ENCODE assay signal across 22 cellular contexts in genomic region chr4:99437686-99438577, GRCh38. TPM values are rescaled to one million over a fixed set of nuclear protein-coding genes. Genes with fewer than 3 reads are reported as not detected.
DNase-seq lines count a peak whose midpoint lies in the region; ATAC-seq and TF ChIP-seq lines count a peak whose summit lies in the region.
"Had no signal": no experiment of that assay in that cellular context is flagged by ENCODE, and none has a peak within 500 bp of the region (broad histone marks: within the 10 kb centered on the region; RNA-seq: fewer than 3 reads in every experiment).

No MANE protein-coding gene starts in this region.

- TF ChIP-seq CTCF in body of pancreas (IDR thresholded peaks at IDR 0.05), result no peak
- no peak for TF ChIP-seq CTCF in lower lobe of right lung (IDR thresholded peaks at IDR 0.05)
- no peak for TF ChIP-seq CTCF in vagina (IDR thresholded peaks at IDR 0.05)
- TF ChIP-seq CTCF in right atrium auricular region (IDR thresholded peaks at IDR 0.05), result no peak

- H3K4me1 ChIP-seq in body of pancreas, result peaks cover 20% of the 10 kb centered on the region
- no peaks in the 10 kb centered on the region for H3K4me1 ChIP-seq in lower lobe of right lung
- H3K4me1 ChIP-seq in vagina, result peaks cover 25% of the 10 kb centered on the region
- H3K4me1 ChIP-seq in right atrium auricular region, result no peaks in the 10 kb centered on the region
- H3K4me1 ChIP-seq: ascending aorta, spleen, tibial artery had no signal

- peak; percentile 72 for ATAC-seq in body of pancreas
- peak; percentile 71 for ATAC-seq in lower lobe of right lung
- ATAC-seq: HCT116; naive thymus-derived CD4-positive, alpha-beta T cell; Panc1 had no signal

- no peaks in the 10 kb centered on the region for H3K9me3 ChIP-seq in body of pancreas
- no peaks in the 10 kb centered on the region for H3K9me3 ChIP-seq in lower lobe of right lung
- no peaks in the 10 kb centered on the region for H3K9me3 ChIP-seq in vagina
- H3K9me3 ChIP-seq in right atrium auricular region, result no peaks in the 10 kb centered on the region
- H3K9me3 ChIP-seq: ascending aorta, spleen, tibial artery had no signal

- intact Hi-C loops in body of pancreas (cut with DNase I), result no loop called here
- intact Hi-C loops in lower lobe of right lung (cut with DNase I), result no loop called here
- intact Hi-C loops in vagina (cut with DNase I), result no loop called here

- H3K27me3 ChIP-seq in body of pancreas, result no peaks in the 10 kb centered on the region
- no peaks in the 10 kb centered on the region for H3K27me3 ChIP-seq in lower lobe of right lung (ENCODE audit: low read depth)
- H3K27me3 ChIP-seq in vagina, result no peaks in the 10 kb centered on the region
- H3K27me3 ChIP-seq in right atrium auricular region, result no peaks in the 10 kb centered on the region
- H3K27me3 ChIP-seq: ascending aorta, spleen, tibial artery had no signal

- H3K27ac ChIP-seq in body of pancreas, result peak overlapping the region in 2 of 4 donors; percentile 7 to 47
- H3K27ac ChIP-seq in lower lobe of right lung, result peak overlapping the region; percentile 25
- H3K27ac ChIP-seq in vagina, result peak overlapping the region; percentile 56
- H3K27ac ChIP-seq in right atrium auricular region, result no peak overlapping the region
- H3K27ac ChIP-seq: ascending aorta, C4-2B, spleen, tibial artery had no signal

- WGBS in body of pancreas, 2 donors, result 62 to 74% methylated on average over 8 of the region's 8 CpGs

- DNase-seq in NCI-H748 (lab: John Stamatoyannopoulos, UW; ENCODE audit: unreplicated experiment) (peak; percentile 44), NCI-H748 treated with DMSO at 0.1 percent for 48 hours (lab: John Stamatoyannopoulos, UW) (no peak), body of pancreas (peak in 3 of 4 donors; percentile 10 to 56 (median 23)), lower lobe of right lung (no peak), vagina (ENCODE audit: extremely low spot score in 2 of 2) (no peak), amniotic stem cell (lab: John Stamatoyannopoulos, UW) (no peak), right atrium auricular region (ENCODE audit: low spot score) (no peak), HuH-7.5 (ENCODE audit: low spot score) (no peak)
- DNase-seq: activated CD4-positive, alpha-beta T cell treated with anti-CD3 and anti-CD28 coated beads, Interleukin-2, amount 10 ng/mL, durations not matched to agents 24 days and 14 days; activated CD8-positive, alpha-beta memory T cell treated with anti-CD3 and anti-CD28 coated beads, Interleukin-2, amount 50 U/mL, for 48 hours; DND-41; naive thymus-derived CD4-positive, alpha-beta T cell; NCI-H1694 treated with DMSO at 0.1 percent for 48 hours; NCI-H82; spleen; tibial artery had no signal

- H3K36me3 ChIP-seq in body of pancreas (replicated peaks in 1 of 2; ENCODE audit: insufficient read depth in 1 of 2, low read depth in 2 of 2), result no peaks in the 10 kb centered on the region
- no peaks in the 10 kb centered on the region for H3K36me3 ChIP-seq in lower lobe of right lung
- no peaks in the 10 kb centered on the region for H3K36me3 ChIP-seq in vagina
- H3K36me3 ChIP-seq in right atrium auricular region, result no peaks in the 10 kb centered on the region
- H3K36me3 ChIP-seq: ascending aorta, spleen, tibial artery had no signal

- TF ChIP-seq POLR2A in body of pancreas (IDR thresholded peaks at IDR 0.05), result no peak
- no peak for TF ChIP-seq POLR2A in vagina (IDR thresholded peaks at IDR 0.05)

- no peak overlapping the region for H3K4me3 ChIP-seq in body of pancreas
- H3K4me3 ChIP-seq in lower lobe of right lung, result no peak overlapping the region
- H3K4me3 ChIP-seq in vagina, result no peak overlapping the region
- H3K4me3 ChIP-seq in right atrium auricular region, result no peak overlapping the region
- H3K4me3 ChIP-seq: ascending aorta, spleen, tibial artery had no signal

RNA-seq across cellular contexts. Expression of gene ADH7, which starts 2.8 kb away (rescaled TPM):
- not detected for total RNA-seq in body of pancreas
- 0.47 TPM for total RNA-seq in lower lobe of right lung
- total RNA-seq in vagina, result 11.8 TPM
- total RNA-seq in right atrium auricular region, result not detected
- total RNA-seq: activated CD4-positive, alpha-beta T cell treated with anti-CD3 and anti-CD28 coated beads, Interleukin-2, amount 10 ng/mL, durations not matched to agents 24 days and 14 days; ascending aorta; HT1080; naive thymus-derived CD4-positive, alpha-beta T cell; posterior vena cava; spleen had no signal

Comparison
In these comparisons a context has a peak if more than half of its experiments do, and no peak if none do; other contexts are left out.
1. DNase-seq: peak in NCI-H748 (single experiment) and body of pancreas (3 of 4); none in NCI-H748 treated with DMSO at 0.1 percent for 48 hours (single experiment), lower lobe of right lung (single experiment), vagina (0 of 2), amniotic stem cell (single experiment), right atrium auricular region (single experiment) and HuH-7.5 (single experiment).
2. H3K27ac ChIP-seq: peak in lower lobe of right lung (single experiment) and vagina (single experiment); none in right atrium auricular region (0 of 2).